14 cellular contexts compared by ENCODE assay signal in the genomic region with DNA sequence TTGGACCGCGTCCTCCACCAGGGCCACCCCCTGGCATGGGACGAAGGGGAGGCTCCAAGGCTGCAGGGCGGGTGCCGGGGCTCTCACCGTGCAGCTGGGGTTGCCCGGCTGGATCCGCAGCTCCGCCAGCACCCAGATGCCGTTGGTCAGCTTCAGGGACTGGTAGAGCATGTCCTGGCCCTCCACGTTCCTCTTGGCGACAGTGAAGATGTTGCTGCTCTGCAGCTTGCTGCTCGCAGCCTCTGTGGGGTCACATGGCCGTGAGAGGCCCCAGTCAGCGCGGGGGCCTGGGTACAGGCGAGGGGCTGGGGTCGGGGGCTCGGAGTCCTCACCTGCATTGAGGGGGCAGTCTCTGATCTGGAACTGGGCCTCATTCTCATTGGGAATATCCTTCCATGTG. TPM values are rescaled to one million over a fixed set of nuclear protein-coding genes. Genes with fewer than 3 reads are reported as not detected.
"Had no signal": no experiment of that assay in that cellular context is flagged by ENCODE, and none has a peak within 500 bp of the region (broad histone marks: within the 10 kb centered on the region; RNA-seq: fewer than 3 reads in every experiment).

No MANE protein-coding gene starts in this region.

- H3K9me3 ChIP-seq: pancreas, tibial nerve had no signal

- H3K9me3 Mint-ChIP-seq: activated naive CD4-positive, alpha-beta T cell treated with anti-CD3 and anti-CD28 coated beads, Interleukin-2, amount 50 U/mL, for 72 hours; activated T-helper 1 cell treated with anti-CD3 and anti-CD28 coated beads, Interleukin-12 subunit alpha, Interleukin-12 subunit beta, Interleukin-2, Interleukin-4 antibody, amounts not matched to agents 30 ng/mL and 10 ng/mL and 1 ng/mL, durations not matched to agents 14 hours and 24 hours and 36 hours had no signal

- H3K27ac ChIP-seq: cardiac muscle cell, foreskin keratinocyte, pancreas had no signal

- H3K4me3 ChIP-seq: cardiac muscle cell, lung, pancreas, tibial nerve had no signal

- ATAC-seq: activated naive CD4-positive, alpha-beta T cell treated with anti-CD3 and anti-CD28 coated beads, Interleukin-2, amount 50 U/mL, for 72 hours; foreskin keratinocyte; sciatic nerve had no signal

- H3K27ac Mint-ChIP-seq: activated T-helper 1 cell treated with anti-CD3 and anti-CD28 coated beads, Interleukin-12 subunit alpha, Interleukin-12 subunit beta, Interleukin-2, Interleukin-4 antibody, amounts not matched to agents 30 ng/mL and 10 ng/mL and 1 ng/mL, durations not matched to agents 14 hours and 24 hours and 36 hours had no signal

- DNase-seq: activated CD4-positive, alpha-beta T cell treated with anti-CD3 and anti-CD28 coated beads, Interleukin-2, amount 50 U/mL, for 4 hours; activated gamma-delta T cell treated with Interleukin-2 at 50 U/mL for 16 hours; activated T-cell treated with anti-CD3 and anti-CD28 coated beads for 4 hours; foreskin keratinocyte; stimulated activated naive CD4-positive, alpha-beta T cell had no signal

- H3K27me3 ChIP-seq: cardiac muscle cell, foreskin keratinocyte, pancreas, tibial nerve had no signal

- H3K4me3 Mint-ChIP-seq: activated T-helper 1 cell treated with anti-CD3 and anti-CD28 coated beads, Interleukin-12 subunit alpha, Interleukin-12 subunit beta, Interleukin-2, Interleukin-4 antibody, amounts not matched to agents 30 ng/mL and 10 ng/mL and 1 ng/mL, durations not matched to agents 14 hours and 24 hours and 36 hours had no signal

- H3K4me1 ChIP-seq: foreskin keratinocyte, pancreas had no signal

- H3K36me3 Mint-ChIP-seq: activated naive CD4-positive, alpha-beta T cell treated with anti-CD3 and anti-CD28 coated beads, Interleukin-2, amount 50 U/mL, for 72 hours had no signal

RNA-seq across cellular contexts. Expression of a gene that starts 14.8 kb away (rescaled TPM):
- total RNA-seq: fibroblast of lung, foreskin keratinocyte had no signal
- polyA plus RNA-seq: fibroblast of lung, foreskin keratinocyte, keratinocyte had no signal
